In the genomic region with DNA sequence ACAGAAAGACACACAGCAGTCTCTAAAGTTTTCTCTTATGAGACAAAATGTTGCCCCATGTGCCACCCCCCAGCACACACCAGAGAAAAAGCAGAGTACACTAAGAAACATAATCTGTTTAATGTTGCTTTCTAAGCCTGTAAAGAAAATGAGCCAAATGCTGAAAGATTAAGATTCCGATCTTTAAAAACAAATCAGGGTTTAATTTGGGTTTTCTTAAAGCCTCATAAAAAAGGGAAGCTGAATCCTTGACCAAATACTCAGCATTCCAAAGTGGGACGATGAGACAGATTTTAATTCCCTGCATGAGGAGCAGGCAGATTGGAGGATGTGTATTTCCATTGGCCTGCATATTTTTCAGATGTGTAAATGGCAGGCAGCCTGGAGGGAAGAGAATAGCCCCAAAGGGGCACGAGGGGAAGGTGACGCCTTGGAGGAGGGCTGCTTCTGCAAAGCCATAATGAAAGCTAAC, we compare ENCODE assay signal across 15 cellular contexts.
DNase-seq lines count a peak whose midpoint lies in the region; ATAC-seq and TF ChIP-seq lines count a peak whose summit lies in the region.
"Had no signal": no experiment of that assay in that cellular context is flagged by ENCODE, and none has a peak within 500 bp of the region (broad histone marks: within the 10 kb centered on the region; RNA-seq: fewer than 3 reads in every experiment).

No MANE protein-coding gene starts in this region.

- POLR2A ChIA-PET in AG04450 (lab: Yijun Ruan, JAX) = interaction anchor here (0.5 kb wide), 1 partner anchor 25 kb away, joined by 4 read pairs; no protein-coding TSS in a partner anchor

- CTCF ChIA-PET in AG04450 (lab: Charles Lee) = no interaction called here

- H3K4me1 ChIP-seq in spleen = peaks cover 0 to 23% (median 7%) of the 10 kb centered on the region in 6 donors
- H3K4me1 ChIP-seq: upper lobe of left lung had no signal

- intact Hi-C loops in spleen (cut with DNase I; ENCODE audit: low total_unique reads) = no loop called here

- no peak for ATAC-seq in T-helper 17 cell
- ATAC-seq: naive thymus-derived CD8-positive, alpha-beta T cell had no signal

- H3K4me3 ChIP-seq in AG04450 (ENCODE audit: low read depth, low read length) = no peak overlapping the region
- no peak overlapping the region for H3K4me3 ChIP-seq in spleen
- H3K4me3 ChIP-seq: skin epidermis, upper lobe of left lung had no signal

- WGBS in spleen, 5 donors = 69 to 84% (median 79%) methylated on average over 4 of the region's 4 CpGs

- no peak for TF ChIP-seq POLR2A in spleen (IDR thresholded peaks at IDR 0.05)

- DNase-seq in AG04450 (ENCODE audit: low read depth, low spot score) (peak; percentile 76), HFFc6 (peak; percentile 97), chondrocyte (ENCODE audit: low spot score) (no peak), mucosa of gallbladder (ENCODE audit: low spot score) (peak; percentile 33), spleen (no peak), NCI-H187 treated with DMSO at 0.1 percent for 48 hours (lab: John Stamatoyannopoulos, UW) (no peak), T-helper 17 cell (no peak)
- no peak for DNase-seq in stimulated activated naive CD4-positive, alpha-beta T cell (lab: John Stamatoyannopoulos, UW)
- DNase-seq: activated T-cell treated with anti-CD3 and anti-CD28 coated beads for 4 hours; MM.1S; naive thymus-derived CD8-positive, alpha-beta T cell; upper lobe of left lung had no signal

- TF ChIP-seq CTCF in AG04450 (IDR thresholded peaks at IDR 0.05; ENCODE audit: low read depth, low read length) (no peak), HFFc6 (IDR thresholded peaks at IDR 0.05) (no peak), chondrocyte (IDR thresholded peaks at IDR 0.05) (no peak), spleen (IDR thresholded peaks at IDR 0.05 in 8 of 11, conservative IDR thresholded peaks at IDR 0.05 in 3 of 11) (no peak)

- no peaks in the 10 kb centered on the region for H3K27me3 Mint-ChIP-seq in HFFc6 (ENCODE audit: insufficient read depth)
- H3K27me3 Mint-ChIP-seq in chondrocyte (ENCODE audit: low read depth) = no peaks in the 10 kb centered on the region
- peaks cover 55% of the 10 kb centered on the region for H3K27me3 Mint-ChIP-seq in T-helper 17 cell

- no peaks in the 10 kb centered on the region for H3K36me3 ChIP-seq in spleen
- H3K36me3 ChIP-seq: upper lobe of left lung had no signal

- peak overlapping the region; percentile 61 for H3K4me3 Mint-ChIP-seq in HFFc6
- no peak overlapping the region for H3K4me3 Mint-ChIP-seq in chondrocyte (ENCODE audit: unreplicated experiment)
- H3K4me3 Mint-ChIP-seq in T-helper 17 cell = no peak overlapping the region
- H3K4me3 Mint-ChIP-seq: brain; naive thymus-derived CD8-positive, alpha-beta T cell had no signal

- H3K36me3 Mint-ChIP-seq in HFFc6 (ENCODE audit: low read depth) (no peaks in the 10 kb centered on the region), chondrocyte (ENCODE audit: low read depth) (no peaks in the 10 kb centered on the region), T-helper 17 cell (ENCODE audit: low read depth) (no peaks in the 10 kb centered on the region)
- H3K36me3 Mint-ChIP-seq: brain had no signal

- H3K27ac Mint-ChIP-seq in HFFc6 = peak overlapping the region; percentile 93
- H3K27ac Mint-ChIP-seq in chondrocyte (ENCODE audit: unreplicated experiment) = peak overlapping the region; percentile 37
- H3K27ac Mint-ChIP-seq in T-helper 17 cell = no peak overlapping the region
- H3K27ac Mint-ChIP-seq: naive thymus-derived CD8-positive, alpha-beta T cell had no signal

- H3K9me3 Mint-ChIP-seq in HFFc6 = no peaks in the 10 kb centered on the region
- peaks cover 2% of the 10 kb centered on the region for H3K9me3 Mint-ChIP-seq in chondrocyte (ENCODE audit: low read depth)

- H3K27ac ChIP-seq in AG04450 (ENCODE audit: low read depth, low read length) = peak overlapping the region; percentile 85
- no peak overlapping the region for H3K27ac ChIP-seq in spleen
- H3K27ac ChIP-seq: upper lobe of left lung, VCaP had no signal

- H3K4me1 Mint-ChIP-seq in HFFc6 (ENCODE audit: low read depth) (peaks cover 86% of the 10 kb centered on the region), chondrocyte (ENCODE audit: low read depth) (peaks cover 80% of the 10 kb centered on the region), T-helper 17 cell (peaks cover 2% of the 10 kb centered on the region)

- H3K27me3 ChIP-seq in AG04450 (ENCODE audit: control insufficient read depth, insufficient read depth, low read length) = no peaks in the 10 kb centered on the region
- peaks cover 0 to 4% (median 0%) of the 10 kb centered on the region in 7 donors for H3K27me3 ChIP-seq in spleen (replicated peaks in 1 of 7)
- H3K27me3 ChIP-seq: upper lobe of left lung had no signal

- H3K9me3 ChIP-seq in AG04450 (ENCODE audit: control insufficient read depth, insufficient read depth, low read length) (peaks cover 2% of the 10 kb centered on the region; the same call in 1 of the 2 replicates), spleen (peaks cover 0 to 8% (median 0%) of the 10 kb centered on the region in 8 donors), T-helper 17 cell (ENCODE audit: control insufficient read depth, low read length, poor library complexity, severe bottlenecking) (no peaks in the 10 kb centered on the region)
- H3K9me3 ChIP-seq: upper lobe of left lung had no signal

Comparison
In these comparisons a context has a peak if more than half of its experiments do, and no peak if none do; other contexts are left out.
1. DNase-seq: peak in AG04450 (single experiment), HFFc6 (single experiment) and mucosa of gallbladder (single experiment); none in chondrocyte (single experiment), spleen (single experiment), NCI-H187 treated with DMSO at 0.1 percent for 48 hours (single experiment), T-helper 17 cell (0 of 3) and stimulated activated naive CD4-positive, alpha-beta T cell (0 of 6).